9 cellular contexts compared by ENCODE assay signal in the genomic region with DNA sequence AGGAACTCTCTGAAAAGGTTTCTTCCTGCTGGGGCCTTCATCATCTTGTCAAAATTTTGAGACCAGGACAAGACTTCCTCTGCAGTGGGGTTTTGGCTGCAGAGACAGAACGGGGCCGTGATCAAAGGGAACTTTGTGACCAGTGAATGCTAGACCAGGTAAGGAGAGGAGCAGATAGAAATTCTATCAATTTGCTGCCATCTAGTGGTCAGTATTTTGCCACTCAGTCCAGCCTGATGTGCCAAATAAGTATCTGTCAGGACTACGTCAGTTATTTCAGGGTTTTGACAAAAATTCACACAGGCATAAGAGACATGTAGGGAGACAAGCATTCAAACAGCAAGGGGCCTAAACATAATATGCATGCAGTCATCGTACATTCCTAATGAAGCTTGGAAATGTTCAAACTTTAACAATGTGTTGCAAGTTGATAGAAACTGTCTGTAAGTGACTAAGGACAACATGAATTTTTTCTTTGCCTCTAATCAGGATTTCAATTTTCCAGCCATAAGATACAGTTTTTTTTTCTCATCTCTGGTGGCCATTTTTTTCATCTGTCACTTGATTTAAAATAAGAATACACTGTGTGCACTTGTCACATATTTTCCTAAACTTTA. TPM values are rescaled to one million over a fixed set of nuclear protein-coding genes. Genes with fewer than 3 reads are reported as not detected.
DNase-seq lines count a peak whose midpoint lies in the region; ATAC-seq, FAIRE-seq and TF ChIP-seq lines count a peak whose summit lies in the region.
"Had no signal": no experiment of that assay in that cellular context is flagged by ENCODE, and none has a peak within 500 bp of the region (broad histone marks: within the 10 kb centered on the region; RNA-seq: fewer than 3 reads in every experiment).

No MANE protein-coding gene starts in this region.

- H3K27me3 Mint-ChIP-seq in activated CD4-positive, alpha-beta T cell treated with anti-CD3 and anti-CD28 coated beads, Interleukin-2, amount 10 ng/mL, durations not matched to agents 24 days and 14 days = peaks cover 32% of the 10 kb centered on the region
- no peaks in the 10 kb centered on the region for H3K27me3 Mint-ChIP-seq in endodermal cell (ENCODE audit: insufficient read depth)

- WGBS in endodermal cell (ENCODE audit: insufficient coverage in 1 of 2, insufficient read length in 1 of 2), 2 experiments = 51 to 55% methylated on average over 4 of the region's 4 CpGs
- no CpG with 5 or more reads among the region's 4 CpGs for WGBS in mesendoderm (ENCODE audit: extremely low coverage, insufficient coverage, low lambda C conversion rate)
- 0 to 3% methylated on average over 4 of the region's 4 CpGs for WGBS in transverse colon (ENCODE audit: low coverage in 1 of 2), 2 donors

- DNase-seq in D721Med (ENCODE audit: insufficient read length, low spot score) (no peak), NCI-H345 treated with DMSO at 0.1 percent for 48 hours (lab: John Stamatoyannopoulos, UW; ENCODE audit: unreplicated experiment) (peak; percentile 55), endodermal cell (peak; percentile 80), mesendoderm (peak; percentile 78), transverse colon (peak; percentile 22)
- peak; percentile 84 for DNase-seq in activated CD4-positive, alpha-beta T cell treated with anti-CD3 and anti-CD28 coated beads, Interleukin-2, amount 10 ng/mL, durations not matched to agents 24 days and 14 days

- TF ChIP-seq CTCF in D721Med (IDR thresholded peaks at IDR 0.05; ENCODE audit: insufficient read depth, missing control alignments) (peak; percentile 87), endodermal cell (conservative IDR thresholded peaks at IDR 0.05) (peak; percentile 87), transverse colon (IDR thresholded peaks at IDR 0.05) (peak; percentile 62 to 77 (median 75))

- no peak overlapping the region for H2BK5ac ChIP-seq in mesendoderm (ENCODE audit: low read length)

- H3K27ac Mint-ChIP-seq in activated CD4-positive, alpha-beta T cell treated with anti-CD3 and anti-CD28 coated beads, Interleukin-2, amount 10 ng/mL, durations not matched to agents 24 days and 14 days = no peak overlapping the region
- no peak overlapping the region for H3K27ac Mint-ChIP-seq in endodermal cell
- H3K27ac Mint-ChIP-seq: stimulated activated naive CD8-positive, alpha-beta T cell treated with anti-CD3 and anti-CD28 coated beads, Interleukin-15, Interleukin-2, amounts not matched to agents 100 ng/mL and 50 ng/mL, for 24 hours had no signal

- no peak for TF ChIP-seq EP300 in transverse colon (IDR thresholded peaks at IDR 0.05; ENCODE audit: low read depth)

- H3K36me3 Mint-ChIP-seq in activated CD4-positive, alpha-beta T cell treated with anti-CD3 and anti-CD28 coated beads, Interleukin-2, amount 10 ng/mL, durations not matched to agents 24 days and 14 days (ENCODE audit: low read depth) = no peaks in the 10 kb centered on the region
- no peaks in the 10 kb centered on the region for H3K36me3 Mint-ChIP-seq in endodermal cell (ENCODE audit: low read depth)

- no peaks in the 10 kb centered on the region for H3K27me3 ChIP-seq in endodermal cell (ENCODE audit: control insufficient read depth, insufficient read depth, low read length, poor library complexity, severe bottlenecking)
- H3K27me3 ChIP-seq in mesendoderm (ENCODE audit: insufficient read depth, low read length, poor library complexity) = no peaks in the 10 kb centered on the region
- H3K27me3 ChIP-seq in transverse colon = no peaks in the 10 kb centered on the region

- no peak overlapping the region for H4K8ac ChIP-seq in mesendoderm (ENCODE audit: low read depth, low read length)

- no peak overlapping the region for H2BK15ac ChIP-seq in mesendoderm (replicated peaks; ENCODE audit: low read depth)

- H3K79me2 ChIP-seq in mesendoderm (ENCODE audit: control insufficient read depth, insufficient read depth, low read length) = no peaks in the 10 kb centered on the region

- H3K4me3 Mint-ChIP-seq in activated CD4-positive, alpha-beta T cell treated with anti-CD3 and anti-CD28 coated beads, Interleukin-2, amount 10 ng/mL, durations not matched to agents 24 days and 14 days = no peak overlapping the region
- H3K4me3 Mint-ChIP-seq in endodermal cell = no peak overlapping the region
- H3K4me3 Mint-ChIP-seq: stimulated activated naive CD8-positive, alpha-beta T cell treated with anti-CD3 and anti-CD28 coated beads, Interleukin-15, Interleukin-2, amounts not matched to agents 100 ng/mL and 50 ng/mL, for 24 hours had no signal

- H3K9ac ChIP-seq in endodermal cell (ENCODE audit: extremely low read depth, low read length, poor library complexity, severe bottlenecking) (no peak overlapping the region), mesendoderm (ENCODE audit: low read length) (no peak overlapping the region)

- no peaks in the 10 kb centered on the region for H3K9me3 Mint-ChIP-seq in activated CD4-positive, alpha-beta T cell treated with anti-CD3 and anti-CD28 coated beads, Interleukin-2, amount 10 ng/mL, durations not matched to agents 24 days and 14 days
- peaks cover 1% of the 10 kb centered on the region for H3K9me3 Mint-ChIP-seq in endodermal cell
- H3K9me3 Mint-ChIP-seq: stimulated activated naive CD8-positive, alpha-beta T cell treated with anti-CD3 and anti-CD28 coated beads, Interleukin-15, Interleukin-2, amounts not matched to agents 100 ng/mL and 50 ng/mL, for 24 hours had no signal

- H3K4me1 ChIP-seq in endodermal cell (ENCODE audit: control insufficient read depth, insufficient read depth, low read length) (no peaks in the 10 kb centered on the region), mesendoderm (ENCODE audit: control insufficient read depth, low read depth, low read length) (no peaks in the 10 kb centered on the region), transverse colon (no peaks in the 10 kb centered on the region)

- H3K36me3 ChIP-seq in endodermal cell (ENCODE audit: control insufficient read depth, insufficient read depth, low read length) = no peaks in the 10 kb centered on the region
- H3K36me3 ChIP-seq in mesendoderm (ENCODE audit: control insufficient read depth, insufficient read depth, low read length) = no peaks in the 10 kb centered on the region
- no peaks in the 10 kb centered on the region for H3K36me3 ChIP-seq in transverse colon

- intact Hi-C loops in activated CD4-positive, alpha-beta T cell treated with anti-CD3 and anti-CD28 coated beads, Interleukin-2, amount 10 ng/mL, durations not matched to agents 24 days and 14 days (cut with micrococcal nuclease) = loop anchor here (1.0 to 10.0 kb wide), 4 partner anchors 22 to 280 kb away; partner anchors contain the start of gene MTRF1L
- intact Hi-C loops in transverse colon (cut with DNase I; ENCODE audit: low total_unique reads) = loop anchor here (5.0 kb wide), 1 partner anchor 162 kb away; no protein-coding TSS in a partner anchor

- H3K9me3 ChIP-seq in endodermal cell (ENCODE audit: control insufficient read depth, low read length) (peaks cover 3% of the 10 kb centered on the region), transverse colon (no peaks in the 10 kb centered on the region)

- no peak overlapping the region for H3K18ac ChIP-seq in mesendoderm (ENCODE audit: low read length)

- no peaks in the 10 kb centered on the region for H3K4me1 Mint-ChIP-seq in activated CD4-positive, alpha-beta T cell treated with anti-CD3 and anti-CD28 coated beads, Interleukin-2, amount 10 ng/mL, durations not matched to agents 24 days and 14 days
- no peaks in the 10 kb centered on the region for H3K4me1 Mint-ChIP-seq in endodermal cell

- TF ChIP-seq POLR2A in transverse colon (IDR thresholded peaks at IDR 0.05) = no peak

- ATAC-seq in GM19372 (IDR thresholded peaks at IDR 0.05; ENCODE audit: low read depth, unreplicated experiment) (peak; percentile 99), HG03175 (IDR thresholded peaks at IDR 0.05; ENCODE audit: unreplicated experiment) (peak; percentile 98)

- H2BK120ac ChIP-seq in mesendoderm (ENCODE audit: low read depth, low read length) = no peak overlapping the region

- no peak overlapping the region for H3K27ac ChIP-seq in endodermal cell (ENCODE audit: low read depth, low read length)
- H3K27ac ChIP-seq in mesendoderm (ENCODE audit: low read depth, low read length) = no peak overlapping the region
- H3K27ac ChIP-seq in transverse colon = no peak overlapping the region

- peak; percentile 68 for FAIRE-seq in D721Med (lab: Jason Lieb, UNC)

- H3K4me3 ChIP-seq in endodermal cell (ENCODE audit: low read length) = no peak overlapping the region
- no peak overlapping the region for H3K4me3 ChIP-seq in mesendoderm (ENCODE audit: low read length)
- H3K4me3 ChIP-seq in transverse colon = no peak overlapping the region

- H3K4ac ChIP-seq in mesendoderm (ENCODE audit: low read depth, low read length) = no peak overlapping the region

- no peak overlapping the region for H3K23ac ChIP-seq in mesendoderm (ENCODE audit: low read length)

- H3K4me2 ChIP-seq in mesendoderm (ENCODE audit: low read length) = no peak overlapping the region

- no peak overlapping the region for H2AK5ac ChIP-seq in mesendoderm (ENCODE audit: low read length)

- no peak overlapping the region for H3K56ac ChIP-seq in mesendoderm (ENCODE audit: low read length)

- in situ Hi-C loops in transverse colon (cut with MboI; ENCODE audit: low pct_ligation_motif_present in 1 of 4, low pct_unique_long_range_greater_than_20kb in 1 of 4, low sequenced_read_pairs in 3 of 4) = loop anchor here in 3 of 4 donors (10.0 to 25.0 kb wide), 4 partner anchors 70 to 488 kb away; no protein-coding TSS in a partner anchor

- H3K79me1 ChIP-seq in mesendoderm (ENCODE audit: low read length) = no peaks in the 10 kb centered on the region

- no peak overlapping the region for H4K5ac ChIP-seq in mesendoderm (ENCODE audit: low read length)

RNA-seq across cellular contexts. Expression of gene MTRF1L, which starts 22.0 kb away (rescaled TPM):
- total RNA-seq in activated CD4-positive, alpha-beta T cell treated with anti-CD3 and anti-CD28 coated beads, Interleukin-2, amount 10 ng/mL, durations not matched to agents 24 days and 14 days = 20.6 and 21.3 TPM in 2 replicates
- total RNA-seq in endodermal cell = 10 to 100 TPM; 17.3 to 18.7 TPM
- polyA plus RNA-seq in endodermal cell (2013, experiment 1 of 2) = 18.1 TPM
- polyA plus RNA-seq in endodermal cell (2013, experiment 2 of 2) = 16.2 TPM
- 20.9 TPM for polyA plus RNA-seq in mesendoderm (2013, experiment 1 of 2)
- polyA plus RNA-seq in mesendoderm (2013, experiment 2 of 2) = 21.8 TPM
- total RNA-seq in transverse colon = 10 to 100 TPM in 3 of 4 donors, 1 to 10 TPM in 1; 3.6 to 17.1 (median 15.9) TPM

RNA-seq across cellular contexts. Expression of gene FBXO5, which starts 41.7 kb away (rescaled TPM):
- total RNA-seq in activated CD4-positive, alpha-beta T cell treated with anti-CD3 and anti-CD28 coated beads, Interleukin-2, amount 10 ng/mL, durations not matched to agents 24 days and 14 days = 34.9 and 36.4 TPM in 2 replicates
- total RNA-seq in endodermal cell = 10 to 100 TPM; 39.8 to 71.6 TPM
- 51.6 TPM for polyA plus RNA-seq in endodermal cell (2013, experiment 1 of 2)
- 54.8 TPM for polyA plus RNA-seq in endodermal cell (2013, experiment 2 of 2)
- polyA plus RNA-seq in mesendoderm (2013, experiment 1 of 2) = 41.1 TPM
- polyA plus RNA-seq in mesendoderm (2013, experiment 2 of 2) = 44.3 TPM
- 1 to 10 TPM; 1.5 to 3.2 (median 2.5) TPM for total RNA-seq in transverse colon
